8 cellular contexts compared by ENCODE assay signal in the genomic region with DNA sequence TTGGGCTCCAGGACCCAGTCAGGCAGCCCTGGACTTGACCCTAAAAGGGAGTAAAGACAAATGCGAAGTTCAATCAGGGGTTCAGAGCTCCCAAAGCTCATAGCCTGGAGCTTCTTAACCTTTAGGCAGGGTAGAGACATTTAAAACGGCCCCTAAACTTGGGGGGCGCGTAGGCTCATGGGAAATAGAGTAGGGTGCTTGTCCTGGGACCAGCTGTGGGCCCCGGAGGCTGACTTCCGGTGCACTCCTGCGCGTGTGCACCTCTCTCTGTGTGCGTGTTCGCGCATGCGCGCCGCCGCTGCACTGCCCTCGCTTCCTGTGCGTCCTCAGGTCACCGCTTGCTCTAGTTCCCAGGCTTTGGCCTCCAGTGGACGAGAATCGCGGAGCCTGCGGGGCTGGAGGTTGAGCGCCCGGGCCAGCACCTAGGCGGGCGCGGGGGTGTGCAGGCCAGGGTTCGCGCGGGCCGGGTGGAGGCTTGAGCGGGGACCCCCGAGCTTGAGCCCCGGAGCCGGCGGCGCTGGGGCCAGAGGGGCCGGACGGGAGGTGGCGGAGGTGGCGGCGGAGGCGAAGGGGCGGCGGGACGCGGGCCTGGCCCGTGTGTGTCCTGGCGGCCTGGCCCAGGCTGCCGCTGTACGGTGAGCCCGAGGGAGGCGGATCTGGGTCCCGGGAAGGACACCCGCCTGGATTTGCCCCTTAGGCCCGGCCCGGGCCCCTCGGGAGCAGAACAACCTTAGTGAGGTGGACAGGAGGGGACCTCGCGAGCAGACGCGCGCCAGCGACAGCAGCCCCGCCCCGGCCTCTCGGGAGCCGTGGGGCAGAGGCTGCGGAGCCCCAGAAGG. TPM values are rescaled to one million over a fixed set of nuclear protein-coding genes. Genes with fewer than 3 reads are reported as not detected.
DNase-seq lines count a peak whose midpoint lies in the region; ATAC-seq and TF ChIP-seq lines count a peak whose summit lies in the region.

A gene (plus strand): TSS at position 303 of the 839 bp plus-strand sequence. CDS start 2,217 bp downstream, outside the sequence.

- peaks cover 39% of the 10 kb centered on the region for H3K36me3 Mint-ChIP-seq in T-helper 1 cell treated with Interleukin-12 subunit alpha and Interleukin-12 subunit beta and Interleukin-4 antibody, amounts not matched to agents 30 μg/mL and 1 μg/mL, for 36 hours (ENCODE audit: low read depth)

- H3K4me1 Mint-ChIP-seq in T-helper 1 cell treated with Interleukin-12 subunit alpha and Interleukin-12 subunit beta and Interleukin-4 antibody, amounts not matched to agents 30 μg/mL and 1 μg/mL, for 36 hours (ENCODE audit: low read depth), result peaks cover 24% of the 10 kb centered on the region

- peaks cover 3% of the 10 kb centered on the region for H3K27me3 Mint-ChIP-seq in T-helper 1 cell treated with Interleukin-12 subunit alpha and Interleukin-12 subunit beta and Interleukin-4 antibody, amounts not matched to agents 30 μg/mL and 1 μg/mL, for 36 hours (ENCODE audit: low read depth)

- peak within 1 kb of the TSS; percentile 88 for H3K27ac Mint-ChIP-seq in T-helper 1 cell treated with Interleukin-12 subunit alpha and Interleukin-12 subunit beta and Interleukin-4 antibody, amounts not matched to agents 30 μg/mL and 1 μg/mL, for 36 hours

- H3K9me3 Mint-ChIP-seq in T-helper 1 cell treated with Interleukin-12 subunit alpha and Interleukin-12 subunit beta and Interleukin-4 antibody, amounts not matched to agents 30 μg/mL and 1 μg/mL, for 36 hours, result peaks cover 35% of the 10 kb centered on the region

- DNase-seq in NCI-H1694 treated with DMSO at 0.1 percent for 48 hours (lab: John Stamatoyannopoulos, UW), result peak; percentile 89
- peak; percentile 43 to 96 (median 86) for DNase-seq in amygdala (lab: John Stamatoyannopoulos, UW)
- peak; percentile 97 for DNase-seq in left ventricle myocardium superior
- DNase-seq in prostate gland (ENCODE audit: low spot score), result peak; percentile 80

- H3K27ac ChIP-seq in prostate gland (peak within 1 kb of the TSS; percentile 67 to 75), urinary bladder (ENCODE audit: low read depth) (peak within 1 kb of the TSS; percentile 13)

- peak within 1 kb of the TSS; percentile 91 for H3K4me3 Mint-ChIP-seq in T-helper 1 cell treated with Interleukin-12 subunit alpha and Interleukin-12 subunit beta and Interleukin-4 antibody, amounts not matched to agents 30 μg/mL and 1 μg/mL, for 36 hours

- TF ChIP-seq POLR2A in prostate gland (IDR thresholded peaks at IDR 0.05), result peak; percentile 57

- peak in 2 of 4 experiments; percentile 8 to 33 for TF ChIP-seq CTCF in prostate gland (IDR thresholded peaks at IDR 0.05)

- H3K4me1 ChIP-seq in prostate gland (replicated peaks), result no peaks in the 10 kb centered on the region
- no peaks in the 10 kb centered on the region for H3K4me1 ChIP-seq in urinary bladder (ENCODE audit: insufficient read depth)

- H3K4me3 ChIP-seq in prostate gland, result peak within 1 kb of the TSS; percentile 89 to 93
- peak within 1 kb of the TSS; percentile 76 for H3K4me3 ChIP-seq in urinary bladder (ENCODE audit: low read depth, low read length)

- H3K27me3 ChIP-seq in prostate gland (replicated peaks; ENCODE audit: insufficient read depth), result no peaks in the 10 kb centered on the region

- ATAC-seq in GM18498 (IDR thresholded peaks at IDR 0.05; ENCODE audit: unreplicated experiment), result peak; percentile 99
- ATAC-seq in HG02884 (IDR thresholded peaks at IDR 0.05; ENCODE audit: unreplicated experiment), result peak; percentile 98
- peak; percentile 100 for ATAC-seq in left ventricle myocardium superior

- intact Hi-C loops in left ventricle myocardium superior (cut with micrococcal nuclease) (no loop called here), prostate gland (cut with DNase I) (no loop called here)

- H3K9me3 ChIP-seq in prostate gland, result no peaks in the 10 kb centered on the region

- under 1% methylated on average over 57 of the region's 69 CpGs for WGBS in prostate gland
- WGBS in urinary bladder, result under 1% methylated on average over 69 of the region's 69 CpGs

- peaks cover 0 to 3% of the 10 kb centered on the region in 2 donors for H3K36me3 ChIP-seq in prostate gland
- no peaks in the 10 kb centered on the region for H3K36me3 ChIP-seq in urinary bladder (ENCODE audit: insufficient read depth)

RNA-seq across cellular contexts. Expression of the gene that starts here (rescaled TPM):
- total RNA-seq in left ventricle myocardium superior, result 8.7 TPM
- total RNA-seq in prostate gland, result 10 to 100 TPM; 10.6 to 11.7 TPM
- total RNA-seq in urinary bladder, result 24.5 TPM
- polyA plus RNA-seq in urinary bladder, result 5.4 TPM

Comparison
In these comparisons a context has a peak if more than half of its experiments do, and no peak if none do; other contexts are left out.
1. Peak in every context shown above with its lines: DNase-seq, ATAC-seq, H3K4me3 ChIP-seq and H3K27ac ChIP-seq.